In genomic region chr5:125549322-125549871, GRCh38 we compare ENCODE assay signal across 15 cellular contexts.
DNase-seq lines count a peak whose midpoint lies in the region; ATAC-seq and TF ChIP-seq lines count a peak whose summit lies in the region.
"Had no signal": no experiment of that assay in that cellular context is flagged by ENCODE, and none has a peak within 500 bp of the region (broad histone marks: within the 10 kb centered on the region; RNA-seq: fewer than 3 reads in every experiment).

No MANE protein-coding gene starts in this region.

- DNase-seq in HAP-1 (ENCODE audit: low spot score in 2 of 2): peak; percentile 75 to 87
- peak; percentile 72 for DNase-seq in SK-N-DZ (ENCODE audit: low spot score)
- peak; percentile 20 for DNase-seq in fibroblast of the conjunctiva (ENCODE audit: low read depth)
- DNase-seq in osteoblast (ENCODE audit: insufficient read length, low spot score, missing footprints): no peak
- DNase-seq in SIG-M5 (lab: John Stamatoyannopoulos, UW): no peak
- no peak for DNase-seq in RPMI8226
- no peak for DNase-seq in activated CD4-positive, alpha-beta T cell treated with anti-CD3 and anti-CD28 coated beads for 48 hours
- DNase-seq: activated CD4-positive, alpha-beta T cell treated with anti-CD3 and anti-CD28 coated beads, Interleukin-2, amount 50 U/mL, for 1 hour; activated naive CD4-positive, alpha-beta T cell treated with Interleukin-2 at 50 U/mL for 16 hours; CD4-positive, CD25-positive, alpha-beta regulatory T cell; dorsolateral prefrontal cortex; naive thymus-derived CD4-positive, alpha-beta T cell had no signal

- no peak overlapping the region for H3K27ac ChIP-seq in osteoblast (ENCODE audit: low read depth, low read length)
- H3K27ac ChIP-seq: KMS-11 had no signal

- no peaks in the 10 kb centered on the region for H3K79me2 ChIP-seq in osteoblast (ENCODE audit: insufficient read depth, low read length)

- H3K4me1 ChIP-seq in HAP-1 (peaks cover 14% of the 10 kb centered on the region), osteoblast (ENCODE audit: insufficient read depth, low read length) (peaks cover 20% of the 10 kb centered on the region)

- TF ChIP-seq CTCF in osteoblast (IDR thresholded peaks at IDR 0.05; ENCODE audit: extremely low read depth, low read depth, low read length): no peak

- in situ Hi-C loops in HAP-1 (cut with MboI; ENCODE audit: low sequenced_read_pairs): no loop called here

- H3K27me3 ChIP-seq in HAP-1 (ENCODE audit: low read depth) (no peaks in the 10 kb centered on the region), osteoblast (ENCODE audit: insufficient read depth, low read length) (no peaks in the 10 kb centered on the region)
- H3K27me3 ChIP-seq: dorsolateral prefrontal cortex had no signal

- H3K36me3 ChIP-seq in HAP-1 (replicated peaks): no peaks in the 10 kb centered on the region
- no peaks in the 10 kb centered on the region for H3K36me3 ChIP-seq in osteoblast (ENCODE audit: insufficient read depth, low read length)

- H3K9me3 ChIP-seq in HAP-1 (no peaks in the 10 kb centered on the region), osteoblast (ENCODE audit: low read depth, low read length) (no peaks in the 10 kb centered on the region)

- H4K20me1 ChIP-seq in osteoblast (ENCODE audit: insufficient read depth, low read length): no peaks in the 10 kb centered on the region

- no peak overlapping the region for H3K4me2 ChIP-seq in osteoblast (ENCODE audit: insufficient read depth, low read length)
- H3K4me2 ChIP-seq: KMS-11 had no signal

- H3K4me3 ChIP-seq in HAP-1 (no peak overlapping the region), osteoblast (ENCODE audit: insufficient read depth, low read length) (no peak overlapping the region)

- no peak for ATAC-seq in GM19397 (IDR thresholded peaks at IDR 0.05; ENCODE audit: unreplicated experiment)
- ATAC-seq: naive thymus-derived CD4-positive, alpha-beta T cell; stimulated activated effector memory CD8-positive, alpha-beta T cell treated with anti-CD3 and anti-CD28 coated beads, Interleukin-12 subunit alpha, Interleukin-12 subunit beta, amount 100 ng/mL, for 72 hours had no signal

- peak overlapping the region; percentile 39 for H2AFZ ChIP-seq in osteoblast (ENCODE audit: low read length)

Comparison
In these comparisons a context has a peak if more than half of its experiments do, and no peak if none do; other contexts are left out.
1. DNase-seq: peak in HAP-1 (2 of 2), SK-N-DZ (single experiment) and fibroblast of the conjunctiva (single experiment); none in osteoblast (single experiment), SIG-M5 (single experiment), RPMI8226 (single experiment) and activated CD4-positive, alpha-beta T cell treated with anti-CD3 and anti-CD28 coated beads for 48 hours (single experiment).